8 cellular contexts compared by ENCODE assay signal in genomic region chr9:89310486-89311345, GRCh38. TPM values are rescaled to one million over a fixed set of nuclear protein-coding genes. Genes with fewer than 3 reads are reported as not detected.
DNase-seq lines count a peak whose midpoint lies in the region; ATAC-seq, FAIRE-seq and TF ChIP-seq lines count a peak whose summit lies in the region.

TSS of gene CKS2 (plus strand) at chr9:89311195. CDS start at chr9:89311293, 98 bp downstream.

- H3K4me3 ChIP-seq in cardiac muscle cell (peak within 1 kb of the TSS; percentile 84), parathyroid adenoma (ENCODE audit: low read depth, low read length) (peak within 1 kb of the TSS; percentile 95), tibial nerve (peak within 1 kb of the TSS; percentile 59 to 93 (median 90))

- peak within 1 kb of the TSS; percentile 93 for H3K9ac ChIP-seq in parathyroid adenoma

- H3K79me2 ChIP-seq in parathyroid adenoma: no peaks in the 10 kb centered on the region

- peak; percentile 92 for DNase-seq in GM12891 (ENCODE audit: insufficient read length, low spot score)
- peak; percentile 98 for DNase-seq in NCI-H1436 treated with DMSO at 0.1 percent for 48 hours (lab: John Stamatoyannopoulos, UW)
- peak; percentile 96 to 100 (median 100) for DNase-seq in T-cell
- DNase-seq in cardiac muscle cell (ENCODE audit: low read depth in 1 of 2, low spot score in 1 of 2): peak; percentile 100
- peak; percentile 99 for DNase-seq in tibial nerve (ENCODE audit: low spot score in 2 of 2)

- no peak for TF ChIP-seq CTCF in cardiac muscle cell (IDR thresholded peaks at IDR 0.05; ENCODE audit: low read depth, low read length)
- no peak for TF ChIP-seq CTCF in parathyroid adenoma (IDR thresholded peaks at IDR 0.05)
- peak in 2 of 5 experiments; percentile 28 to 57 for TF ChIP-seq CTCF in tibial nerve (IDR thresholded peaks at IDR 0.05)

- 0% methylated on average over 83 to 85 of the region's 85 CpGs for WGBS in adipose tissue, 3 donors
- whole genome bisulfite sequencing in tibial nerve, 2 donors: 1% methylated on average over 41 to 80 of the region's 85 CpGs

- peak; percentile 92 for ATAC-seq in HG02840 (IDR thresholded peaks at IDR 0.05; ENCODE audit: low FRiP score, unreplicated experiment)
- ATAC-seq in T-cell (replicated peaks in 1 of 4): peak; percentile 90 to 94 (median 92)

- POLR2A ChIA-PET in T-cell (lab: Charles Lee): no interaction called here

- H3K9me3 ChIP-seq in cardiac muscle cell (ENCODE audit: low read depth) (no peaks in the 10 kb centered on the region), parathyroid adenoma (ENCODE audit: control insufficient read depth, low read length) (no peaks in the 10 kb centered on the region), tibial nerve (no peaks in the 10 kb centered on the region)

- peak within 1 kb of the TSS; percentile 98 to 100 for H3K27ac Mint-ChIP-seq in T-cell

- H3K27ac ChIP-seq in adipose tissue (ENCODE audit: low read depth, low read length) (peak within 1 kb of the TSS; percentile 98), cardiac muscle cell (peak within 1 kb of the TSS; percentile 99), parathyroid adenoma (peak within 1 kb of the TSS; percentile 98), tibial nerve (peak within 1 kb of the TSS; percentile 99 to 100 (median 100))

- H3K36me3 ChIP-seq in cardiac muscle cell (peaks cover 3% of the 10 kb centered on the region), parathyroid adenoma (ENCODE audit: control insufficient read depth, insufficient read depth, low read length) (no peaks in the 10 kb centered on the region), tibial nerve (peaks cover 0 to 4% (median 0%) of the 10 kb centered on the region in 3 donors)

- H3K4me2 ChIP-seq in parathyroid adenoma (ENCODE audit: low read length): peak within 1 kb of the TSS; percentile 97

- H3K36me3 Mint-ChIP-seq in T-cell: peaks cover 3% of the 10 kb centered on the region

- TF ChIP-seq POLR2A in GM12891 (IDR thresholded peaks at IDR 0.05; ENCODE audit: low read depth, low read length) (peak; percentile 96), tibial nerve (IDR thresholded peaks at IDR 0.05) (peak; percentile 96 to 98)

- peak; percentile 99 to 100 for TF ChIP-seq EP300 in tibial nerve (IDR thresholded peaks at IDR 0.05)

- FAIRE-seq in GM12891 (lab: Jason Lieb, UNC): peak; percentile 100

- H3K4me1 ChIP-seq in cardiac muscle cell (ENCODE audit: low read depth): peaks cover 19% of the 10 kb centered on the region
- peaks cover 4% of the 10 kb centered on the region for H3K4me1 ChIP-seq in parathyroid adenoma
- H3K4me1 ChIP-seq in tibial nerve: peaks cover 0 to 30% (median 21%) of the 10 kb centered on the region in 4 donors

- H3K27me3 Mint-ChIP-seq in T-cell: no peaks in the 10 kb centered on the region

- H3K9me3 Mint-ChIP-seq in T-cell: no peaks in the 10 kb centered on the region

- H3K27me3 ChIP-seq in cardiac muscle cell (no peaks in the 10 kb centered on the region), parathyroid adenoma (ENCODE audit: control insufficient read depth, insufficient read depth, low read length) (no peaks in the 10 kb centered on the region), tibial nerve (no peaks in the 10 kb centered on the region)

- peak within 1 kb of the TSS; percentile 87 for H2AFZ ChIP-seq in parathyroid adenoma

- peaks cover 16 to 42% (median 34%) of the 10 kb centered on the region in 3 donors for H3K4me1 Mint-ChIP-seq in T-cell

- CTCF ChIA-PET in T-cell (lab: Charles Lee): interaction anchor here in 1 of 2 donors (0.8 kb wide), 1 partner anchor 8 kb away, joined by 5 read pairs; the partner anchor contains the start of gene SECISBP2

- peak within 1 kb of the TSS; percentile 84 to 97 (median 95) for H3K4me3 Mint-ChIP-seq in T-cell

TF ChIP-seq in GM12891, 5 proteins besides CTCF, POLR2A, EP300 and RAD21:
- TF ChIP-seq POU2F2 (IDR thresholded peaks at IDR 0.05; ENCODE audit: low read depth, low read length): peak; percentile 90
- peak; percentile 93 for TF ChIP-seq TAF1 (IDR thresholded peaks at IDR 0.05; ENCODE audit: low read depth, low read length)
- TF ChIP-seq PAX5 (IDR thresholded peaks at IDR 0.05; ENCODE audit: insufficient read depth, low read length, severe bottlenecking): no peak
- TF ChIP-seq SPI1 (IDR thresholded peaks at IDR 0.05; ENCODE audit: low read depth, low read length): no peak; the same call in 1 of the 2 replicates
- TF ChIP-seq POLR2AphosphoS5 (IDR thresholded peaks at IDR 0.05; ENCODE audit: low read depth, low read length): peak; percentile 97

RNA-seq across cellular contexts. Expression of gene CKS2, which starts in this region (rescaled TPM):
- 360 TPM for polyA plus RNA-seq in GM12891 (2012; ENCODE audit: low read depth, missing spikeins)
- total RNA-seq in T-cell: 10 to 100 TPM in 1 of 5 donors, 1 to 10 TPM in 4; 8.6 to 13.1 (median 9.2) TPM
- polyA plus RNA-seq in adipose tissue: 10 to 100 TPM in 2 of 3 donors, 1 to 10 TPM in 1; 5.1 to 28.9 (median 23.4) TPM
- 52.7 and 70.5 TPM in 2 replicates for total RNA-seq in cardiac muscle cell
- 108 and 347 TPM in 2 replicates for polyA plus RNA-seq in cardiac muscle cell
- total RNA-seq in tibial nerve: 1 to 10 TPM; 3.5 to 7.2 (median 6.1) TPM

Comparison
In these comparisons a context has a peak if more than half of its experiments do, and no peak if none do; other contexts are left out.
1. Peak in every context shown above with its lines: DNase-seq, ATAC-seq, H3K4me3 ChIP-seq and H3K27ac ChIP-seq.